In the genomic region with DNA sequence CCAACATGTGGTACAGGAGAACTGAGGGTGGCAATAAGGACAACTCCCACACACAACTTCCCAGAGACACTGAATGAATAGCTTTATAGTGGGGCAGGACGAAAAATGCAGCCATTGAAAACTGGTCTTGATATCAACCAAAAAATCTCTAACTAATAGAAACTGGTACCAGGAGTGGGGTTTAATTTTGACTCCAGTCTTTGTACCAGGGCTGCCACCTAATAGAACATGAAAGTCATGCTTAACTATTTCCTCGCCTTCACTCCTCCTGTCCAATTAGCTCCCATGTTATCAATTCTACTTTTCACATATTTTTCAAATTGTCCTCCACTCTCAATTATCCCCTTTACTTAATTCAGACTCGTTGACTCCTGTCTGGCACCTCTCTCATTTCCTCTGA, we compare ENCODE assay signal across 1 cellular context.
A peak's percentile ranks its signal among the peaks of the same experiment; 100 is the strongest.
TF ChIP-seq lines count a peak whose summit lies in the region.

No MANE protein-coding gene starts in this region.

TF ChIP-seq in K562, 482 proteins besides CTCF, POLR2A, EP300 and RAD21 (continued from another document):
- TF ChIP-seq, protein P1, sequence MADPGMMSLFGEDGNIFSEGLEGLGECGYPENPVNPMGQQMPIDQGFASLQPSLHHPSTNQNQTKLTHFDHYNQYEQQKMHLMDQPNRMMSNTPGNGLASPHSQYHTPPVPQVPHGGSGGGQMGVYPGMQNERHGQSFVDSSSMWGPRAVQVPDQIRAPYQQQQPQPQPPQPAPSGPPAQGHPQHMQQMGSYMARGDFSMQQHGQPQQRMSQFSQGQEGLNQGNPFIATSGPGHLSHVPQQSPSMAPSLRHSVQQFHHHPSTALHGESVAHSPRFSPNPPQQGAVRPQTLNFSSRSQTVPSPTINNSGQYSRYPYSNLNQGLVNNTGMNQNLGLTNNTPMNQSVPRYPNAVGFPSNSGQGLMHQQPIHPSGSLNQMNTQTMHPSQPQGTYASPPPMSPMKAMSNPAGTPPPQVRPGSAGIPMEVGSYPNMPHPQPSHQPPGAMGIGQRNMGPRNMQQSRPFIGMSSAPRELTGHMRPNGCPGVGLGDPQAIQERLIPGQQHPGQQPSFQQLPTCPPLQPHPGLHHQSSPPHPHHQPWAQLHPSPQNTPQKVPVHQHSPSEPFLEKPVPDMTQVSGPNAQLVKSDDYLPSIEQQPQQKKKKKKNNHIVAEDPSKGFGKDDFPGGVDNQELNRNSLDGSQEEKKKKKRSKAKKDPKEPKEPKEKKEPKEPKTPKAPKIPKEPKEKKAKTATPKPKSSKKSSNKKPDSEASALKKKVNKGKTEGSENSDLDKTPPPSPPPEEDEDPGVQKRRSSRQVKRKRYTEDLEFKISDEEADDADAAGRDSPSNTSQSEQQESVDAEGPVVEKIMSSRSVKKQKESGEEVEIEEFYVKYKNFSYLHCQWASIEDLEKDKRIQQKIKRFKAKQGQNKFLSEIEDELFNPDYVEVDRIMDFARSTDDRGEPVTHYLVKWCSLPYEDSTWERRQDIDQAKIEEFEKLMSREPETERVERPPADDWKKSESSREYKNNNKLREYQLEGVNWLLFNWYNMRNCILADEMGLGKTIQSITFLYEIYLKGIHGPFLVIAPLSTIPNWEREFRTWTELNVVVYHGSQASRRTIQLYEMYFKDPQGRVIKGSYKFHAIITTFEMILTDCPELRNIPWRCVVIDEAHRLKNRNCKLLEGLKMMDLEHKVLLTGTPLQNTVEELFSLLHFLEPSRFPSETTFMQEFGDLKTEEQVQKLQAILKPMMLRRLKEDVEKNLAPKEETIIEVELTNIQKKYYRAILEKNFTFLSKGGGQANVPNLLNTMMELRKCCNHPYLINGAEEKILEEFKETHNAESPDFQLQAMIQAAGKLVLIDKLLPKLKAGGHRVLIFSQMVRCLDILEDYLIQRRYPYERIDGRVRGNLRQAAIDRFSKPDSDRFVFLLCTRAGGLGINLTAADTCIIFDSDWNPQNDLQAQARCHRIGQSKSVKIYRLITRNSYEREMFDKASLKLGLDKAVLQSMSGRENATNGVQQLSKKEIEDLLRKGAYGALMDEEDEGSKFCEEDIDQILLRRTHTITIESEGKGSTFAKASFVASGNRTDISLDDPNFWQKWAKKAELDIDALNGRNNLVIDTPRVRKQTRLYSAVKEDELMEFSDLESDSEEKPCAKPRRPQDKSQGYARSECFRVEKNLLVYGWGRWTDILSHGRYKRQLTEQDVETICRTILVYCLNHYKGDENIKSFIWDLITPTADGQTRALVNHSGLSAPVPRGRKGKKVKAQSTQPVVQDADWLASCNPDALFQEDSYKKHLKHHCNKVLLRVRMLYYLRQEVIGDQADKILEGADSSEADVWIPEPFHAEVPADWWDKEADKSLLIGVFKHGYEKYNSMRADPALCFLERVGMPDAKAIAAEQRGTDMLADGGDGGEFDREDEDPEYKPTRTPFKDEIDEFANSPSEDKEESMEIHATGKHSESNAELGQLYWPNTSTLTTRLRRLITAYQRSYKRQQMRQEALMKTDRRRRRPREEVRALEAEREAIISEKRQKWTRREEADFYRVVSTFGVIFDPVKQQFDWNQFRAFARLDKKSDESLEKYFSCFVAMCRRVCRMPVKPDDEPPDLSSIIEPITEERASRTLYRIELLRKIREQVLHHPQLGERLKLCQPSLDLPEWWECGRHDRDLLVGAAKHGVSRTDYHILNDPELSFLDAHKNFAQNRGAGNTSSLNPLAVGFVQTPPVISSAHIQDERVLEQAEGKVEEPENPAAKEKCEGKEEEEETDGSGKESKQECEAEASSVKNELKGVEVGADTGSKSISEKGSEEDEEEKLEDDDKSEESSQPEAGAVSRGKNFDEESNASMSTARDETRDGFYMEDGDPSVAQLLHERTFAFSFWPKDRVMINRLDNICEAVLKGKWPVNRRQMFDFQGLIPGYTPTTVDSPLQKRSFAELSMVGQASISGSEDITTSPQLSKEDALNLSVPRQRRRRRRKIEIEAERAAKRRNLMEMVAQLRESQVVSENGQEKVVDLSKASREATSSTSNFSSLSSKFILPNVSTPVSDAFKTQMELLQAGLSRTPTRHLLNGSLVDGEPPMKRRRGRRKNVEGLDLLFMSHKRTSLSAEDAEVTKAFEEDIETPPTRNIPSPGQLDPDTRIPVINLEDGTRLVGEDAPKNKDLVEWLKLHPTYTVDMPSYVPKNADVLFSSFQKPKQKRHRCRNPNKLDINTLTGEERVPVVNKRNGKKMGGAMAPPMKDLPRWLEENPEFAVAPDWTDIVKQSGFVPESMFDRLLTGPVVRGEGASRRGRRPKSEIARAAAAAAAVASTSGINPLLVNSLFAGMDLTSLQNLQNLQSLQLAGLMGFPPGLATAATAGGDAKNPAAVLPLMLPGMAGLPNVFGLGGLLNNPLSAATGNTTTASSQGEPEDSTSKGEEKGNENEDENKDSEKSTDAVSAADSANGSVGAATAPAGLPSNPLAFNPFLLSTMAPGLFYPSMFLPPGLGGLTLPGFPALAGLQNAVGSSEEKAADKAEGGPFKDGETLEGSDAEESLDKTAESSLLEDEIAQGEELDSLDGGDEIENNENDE (IDR thresholded peaks at IDR 0.05; ENCODE audit: low read depth, low read length), result no peak
- peak; percentile 86 for TF ChIP-seq ZNF707 (CRISPR knock-in tag; conservative IDR thresholded peaks at IDR 0.05)
- no peak for TF ChIP-seq TRIM24 (IDR thresholded peaks at IDR 0.05)
- no peak for TF ChIP-seq ZNF239 (CRISPR knock-in tag; IDR thresholded peaks at IDR 0.05)
- TF ChIP-seq TRIM28 (IDR thresholded peaks at IDR 0.05), result no peak
- TF ChIP-seq SETDB1 (IDR thresholded peaks at IDR 0.05; ENCODE audit: low read length), result no peak
